ENCODE assay signal across 7 cellular contexts in the genomic region with DNA sequence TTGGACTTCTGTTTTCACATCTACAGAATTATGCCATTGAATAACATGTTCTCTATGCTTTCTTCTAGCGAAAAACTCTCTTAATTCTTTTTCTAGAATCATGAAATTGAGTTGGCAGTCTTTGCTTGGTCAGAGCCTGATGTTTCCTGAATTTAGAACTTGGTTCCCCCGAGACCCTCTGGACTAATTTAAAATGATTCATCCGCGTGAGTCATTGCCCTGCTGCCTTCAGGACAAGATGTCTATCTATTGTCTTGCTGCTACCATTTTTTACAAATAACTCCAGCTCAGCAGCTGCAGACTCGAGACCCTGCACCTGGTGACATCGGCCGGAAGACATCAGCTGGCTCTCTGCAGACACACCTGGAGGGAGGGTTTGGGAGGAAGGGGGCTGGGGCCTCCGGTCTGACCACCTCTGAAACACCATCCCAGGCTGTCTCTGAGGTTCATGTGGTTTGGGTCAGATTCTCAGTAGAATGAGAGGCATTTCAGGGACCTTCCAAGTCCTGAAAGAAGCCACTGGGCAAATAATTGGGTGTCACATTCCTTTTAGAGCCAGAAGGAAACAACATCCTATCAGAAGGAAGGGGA. TPM values are rescaled to one million over a fixed set of nuclear protein-coding genes. Genes with fewer than 3 reads are reported as not detected.
DNase-seq lines count a peak whose midpoint lies in the region; ATAC-seq and TF ChIP-seq lines count a peak whose summit lies in the region.

No MANE protein-coding gene starts in this region.

- peak overlapping the region; percentile 98 for H2AFZ ChIP-seq in OCI-LY7 (ENCODE audit: low read length)

- POLR2A ChIA-PET in OCI-LY7 (lab: Charles Lee): interaction anchor here (0.6 to 1.8 kb wide), 5 partner anchors 18 to 67 kb away, joined by 3 to 8 read pairs (median 3); a partner anchor contains a TSS

- peak; percentile 55 for ATAC-seq in GM18909 (IDR thresholded peaks at IDR 0.05; ENCODE audit: poor library complexity, unreplicated experiment)
- peak; percentile 52 for ATAC-seq in HG03045 (IDR thresholded peaks at IDR 0.05; ENCODE audit: unreplicated experiment)

- DNase-seq in OCI-LY7 (ENCODE audit: low spot score) (peak; percentile 93), germinal center (ENCODE audit: low spot score) (peak; percentile 50), mesenteric fat pad (ENCODE audit: low spot score) (no peak)
- DNase-seq in activated effector memory CD4-positive, alpha-beta T cell treated with Interleukin-2 at 50 U/mL for 16 hours: peak; percentile 62
- peak; percentile 67 for DNase-seq in stimulated activated CD8-positive, alpha-beta memory T cell treated with anti-CD3 and anti-CD28 coated beads, Interleukin-4, amount 100 ng/mL, for 48 hours

- intact Hi-C loops in OCI-LY7 (cut with micrococcal nuclease; ENCODE audit: unreplicated experiment): loop anchor here (1.0 to 2.0 kb wide), 4 partner anchors 21 to 183 kb away; a partner anchor contains a TSS

- peaks cover 82% of the 10 kb centered on the region for H3K4me1 ChIP-seq in OCI-LY7 (ENCODE audit: insufficient read depth, low read length, poor library complexity, severe bottlenecking)

- CTCF ChIA-PET in OCI-LY7 (lab: Charles Lee; ENCODE audit: unreplicated experiment): no interaction called here

- H3K9me3 ChIP-seq in OCI-LY7 (ENCODE audit: low read length): no peaks in the 10 kb centered on the region

- H3K36me3 ChIP-seq in OCI-LY7 (ENCODE audit: insufficient read depth, low read length): no peaks in the 10 kb centered on the region

- BruUV-seq in OCI-LY7 (replicated peaks; lab: Mats Ljungman, UMichigan): no TSS peak

- peak overlapping the region; percentile 61 for H3K4me3 ChIP-seq in OCI-LY7 (ENCODE audit: low read depth, low read length, poor library complexity, severe bottlenecking)

- no peaks in the 10 kb centered on the region for H3K9me2 ChIP-seq in OCI-LY7 (ENCODE audit: insufficient read depth, low read length)

- TF ChIP-seq CTCF in OCI-LY7 (conservative IDR thresholded peaks at IDR 0.05; ENCODE audit: low read length): no peak

- H3K4me2 ChIP-seq in OCI-LY7 (ENCODE audit: low read length): peak overlapping the region; percentile 94

- no peaks in the 10 kb centered on the region for H3K79me2 ChIP-seq in OCI-LY7 (ENCODE audit: insufficient read depth, low read depth, low read length)

- peak overlapping the region; percentile 98 for H3K27ac ChIP-seq in OCI-LY7 (ENCODE audit: low read depth, low read length, poor library complexity, severe bottlenecking)

- H4K20me1 ChIP-seq in OCI-LY7 (ENCODE audit: insufficient read depth, low read length): no peaks in the 10 kb centered on the region

RNA-seq across cellular contexts. Expression of a gene that starts 20.9 kb away (rescaled TPM):
- total RNA-seq in OCI-LY7 (2014; rRNA removed; shearing (Covaris generic)): 19.2 and 24.0 TPM in 2 replicates
- 43.0 and 54.0 TPM in 2 replicates for total RNA-seq in OCI-LY7 (2022)
- 474 TPM for total RNA-seq in mesenteric fat pad
